Comparison of ENCODE assay signal across 22 cellular contexts in the genomic region with DNA sequence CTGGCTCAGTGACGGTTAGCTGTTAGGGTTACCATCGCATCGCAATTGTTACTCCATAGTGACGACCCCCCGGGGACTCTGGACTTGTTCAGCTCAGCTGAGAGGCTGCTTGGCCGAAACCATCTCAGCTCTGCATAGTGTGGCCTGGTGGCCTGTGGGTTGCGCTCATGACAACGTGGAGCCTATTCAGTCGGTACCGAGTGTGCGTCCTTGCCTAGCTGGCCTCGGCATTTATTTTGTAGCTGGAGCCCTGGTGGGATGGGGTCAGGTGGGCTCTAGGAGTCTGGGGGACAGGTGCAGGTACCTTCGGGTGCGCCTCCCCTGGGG.
"Had no signal": no experiment of that assay in that cellular context is flagged by ENCODE, and none has a peak within 500 bp of the region (broad histone marks: within the 10 kb centered on the region; RNA-seq: fewer than 3 reads in every experiment).

No MANE protein-coding gene starts in this region.

- H3K27ac ChIP-seq: gastrocnemius medialis, skin epidermis had no signal

- H3K36me3 Mint-ChIP-seq: immature natural killer cell; natural killer cell treated with Interleukin-12 subunit alpha and Interleukin-12 subunit beta and Interleukin-15 and Interleukin-18, amount 100 ng/mL, for 72 hours had no signal

- H3K27me3 ChIP-seq: ascending aorta, gastrocnemius medialis had no signal

- DNase-seq: activated CD4-positive, alpha-beta T cell treated with anti-CD3 and anti-CD28 coated beads, Interleukin-2, amount 10 ng/mL, durations not matched to agents 7 days and 5 days; activated CD8-positive, alpha-beta memory T cell treated with anti-CD3 and anti-CD28 coated beads for 24 hours; activated CD8-positive, alpha-beta memory T cell treated with anti-CD3 and anti-CD28 coated beads, Interleukin-2, amount 50 U/mL, for 48 hours; activated effector memory CD4-positive, alpha-beta T cell treated with anti-CD3 and anti-CD28 coated beads, Interleukin-2, amount 50 U/mL, for 16 hours; activated naive CD4-positive, alpha-beta T cell treated with anti-CD3 and anti-CD28 coated beads, Interleukin-2, amount 50 U/mL, for 16 hours; activated T-cell treated with anti-CD3 and anti-CD28 coated beads, Interleukin-2, amount 50 U/mL, for 48 hours; cerebellar nuclear complex; effector CD4-positive, alpha-beta T cell; gastrocnemius medialis; immature natural killer cell; kidney glomerular epithelial cell; nucleus accumbens; T1000; trophoblast cell had no signal

- H3K9me3 ChIP-seq: ascending aorta, gastrocnemius medialis had no signal

- FAIRE-seq: bronchial epithelial cell had no signal

- ATAC-seq: esophagus mucosa; gastrocnemius medialis; natural killer cell treated with Interleukin-12 subunit alpha and Interleukin-12 subunit beta and Interleukin-15 and Interleukin-18, amount 100 ng/mL, for 72 hours had no signal

- H3K36me3 ChIP-seq: ascending aorta, gastrocnemius medialis had no signal

- H3K4me3 Mint-ChIP-seq: activated CD4-positive, alpha-beta T cell treated with anti-CD3 and anti-CD28 coated beads, Interleukin-2, amount 10 ng/mL, durations not matched to agents 7 days and 5 days; immature natural killer cell; mesothelial cell of epicardium; natural killer cell treated with Interleukin-12 subunit alpha and Interleukin-12 subunit beta and Interleukin-15 and Interleukin-18, amount 100 ng/mL, for 72 hours; stimulated activated naive CD8-positive, alpha-beta T cell treated with anti-CD3 and anti-CD28 coated beads, Interleukin-15, Interleukin-2, amounts not matched to agents 100 ng/mL and 50 ng/mL, for 24 hours had no signal

- H3K4me3 ChIP-seq: ascending aorta, gastrocnemius medialis, lung, skin epidermis had no signal

- H3K27me3 Mint-ChIP-seq: activated CD4-positive, alpha-beta T cell treated with anti-CD3 and anti-CD28 coated beads, Interleukin-2, amount 10 ng/mL, durations not matched to agents 7 days and 5 days; stimulated activated naive CD8-positive, alpha-beta T cell treated with anti-CD3 and anti-CD28 coated beads, Interleukin-15, Interleukin-2, amounts not matched to agents 100 ng/mL and 50 ng/mL, for 24 hours had no signal

- H3K9me3 Mint-ChIP-seq: activated CD4-positive, alpha-beta T cell treated with anti-CD3 and anti-CD28 coated beads, Interleukin-2, amount 10 ng/mL, durations not matched to agents 7 days and 5 days; immature natural killer cell; natural killer cell treated with Interleukin-12 subunit alpha and Interleukin-12 subunit beta and Interleukin-15 and Interleukin-18, amount 100 ng/mL, for 72 hours; stimulated activated naive CD8-positive, alpha-beta T cell treated with anti-CD3 and anti-CD28 coated beads, Interleukin-15, Interleukin-2, amounts not matched to agents 100 ng/mL and 50 ng/mL, for 24 hours had no signal

- H3K27ac Mint-ChIP-seq: activated CD4-positive, alpha-beta T cell treated with anti-CD3 and anti-CD28 coated beads, Interleukin-2, amount 10 ng/mL, durations not matched to agents 7 days and 5 days; immature natural killer cell; mesothelial cell of epicardium; natural killer cell treated with Interleukin-12 subunit alpha and Interleukin-12 subunit beta and Interleukin-15 and Interleukin-18, amount 100 ng/mL, for 72 hours; stimulated activated naive CD8-positive, alpha-beta T cell treated with anti-CD3 and anti-CD28 coated beads, Interleukin-15, Interleukin-2, amounts not matched to agents 100 ng/mL and 50 ng/mL, for 24 hours had no signal
